In the genomic region with DNA sequence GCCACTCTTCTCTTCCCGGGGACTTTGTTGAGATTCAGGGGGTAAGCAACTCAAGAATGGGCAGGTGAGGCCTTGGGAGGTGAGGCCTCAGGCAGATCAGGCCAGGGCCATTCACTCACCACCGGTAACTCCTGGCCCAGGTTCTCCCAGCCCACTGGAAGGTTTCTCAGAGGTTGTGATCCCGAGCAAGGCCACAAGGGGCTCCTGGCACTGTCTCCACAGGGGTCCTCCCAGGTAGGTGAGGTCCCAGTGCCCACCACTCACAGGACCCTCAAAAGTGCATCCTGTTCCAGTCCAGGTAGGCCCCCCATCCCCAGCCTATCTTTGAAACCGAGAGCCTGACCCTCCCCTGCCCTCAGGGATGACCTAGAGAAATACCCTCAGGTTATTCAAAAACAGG, we compare ENCODE assay signal across 25 cellular contexts.
DNase-seq lines count a peak whose midpoint lies in the region; ATAC-seq, FAIRE-seq and TF ChIP-seq lines count a peak whose summit lies in the region.
"Had no signal": no experiment of that assay in that cellular context is flagged by ENCODE, and none has a peak within 500 bp of the region (broad histone marks: within the 10 kb centered on the region; RNA-seq: fewer than 3 reads in every experiment).

No MANE protein-coding gene starts in this region.

- no peak overlapping the region for H4K8ac ChIP-seq in mesendoderm (ENCODE audit: low read depth, low read length)

- CTCF ChIA-PET in A549 (lab: Yijun Ruan, JAX) (no interaction called here), HEK293T (lab: Yijun Ruan, JAX) (no interaction called here), GM12878 (lab: Yijun Ruan, JAX) (interaction anchor here (1.2 to 1.6 kb wide), 3 partner anchors 10 to 232 kb away, joined by 3 to 4 read pairs (median 3); no protein-coding TSS in a partner anchor)

- H3K4me3 ChIP-seq in A549 (no peak overlapping the region), GM12865 (ENCODE audit: low read depth, low read length) (peak overlapping the region; percentile 75), GM12878 (peak overlapping the region; percentile 48; the same call in 1 of the 2 replicates), mesendoderm (ENCODE audit: low read length) (no peak overlapping the region)
- H3K4me3 ChIP-seq: esophagus squamous epithelium, gastrocnemius medialis, hepatocyte, spleen had no signal

- no peak overlapping the region for H2BK120ac ChIP-seq in mesendoderm (ENCODE audit: low read depth, low read length)

- H4K5ac ChIP-seq in mesendoderm (ENCODE audit: low read length): no peak overlapping the region

- H3K9me3 ChIP-seq in A549 (peaks cover 11% of the 10 kb centered on the region; the same call in 2 of the 3 replicates), GM12878 (replicated peaks; ENCODE audit: control insufficient read depth, insufficient read depth, low read length) (peaks cover 38% of the 10 kb centered on the region)
- H3K9me3 ChIP-seq: gastrocnemius medialis had no signal

- TF ChIP-seq EP300 in A549 (IDR thresholded peaks at IDR 0.05): no peak
- TF ChIP-seq EP300 in GM12878 (IDR thresholded peaks at IDR 0.05; ENCODE audit: borderline replicate concordance in 1 of 2, control insufficient read depth in 1 of 2, low read depth in 2 of 2, low read length in 2 of 2): no peak

- no peak overlapping the region for H2BK5ac ChIP-seq in mesendoderm (ENCODE audit: low read length)

- H3K4ac ChIP-seq in mesendoderm (ENCODE audit: low read depth, low read length): no peak overlapping the region

- POLR2A ChIA-PET in A549 (lab: Yijun Ruan, JAX): no interaction called here
- POLR2A ChIA-PET in HEK293T (lab: Yijun Ruan, JAX): no interaction called here
- POLR2A ChIA-PET in GM12878 (lab: Charles Lee): no interaction called here

- no peak overlapping the region for H3K18ac ChIP-seq in mesendoderm (ENCODE audit: low read length)

- no TSS peak for BruUV-seq in GM12878 (replicated peaks; lab: Mats Ljungman, UMichigan)

- H3K27me3 ChIP-seq in GM12878 (replicated peaks in 1 of 2; ENCODE audit: control insufficient read depth in 2 of 2, insufficient read depth in 2 of 2, low read length in 1 of 2) (no peaks in the 10 kb centered on the region), mesendoderm (ENCODE audit: insufficient read depth, low read length, poor library complexity) (no peaks in the 10 kb centered on the region)
- H3K27me3 ChIP-seq: esophagus squamous epithelium, gastrocnemius medialis, hepatocyte, spleen had no signal

- H3K9ac ChIP-seq in GM12878 (ENCODE audit: control insufficient read depth, insufficient read depth, low read length) (peak overlapping the region; percentile 86), mesendoderm (ENCODE audit: low read length) (no peak overlapping the region)
- H3K9ac ChIP-seq: parathyroid adenoma had no signal

- H3K27ac ChIP-seq in A549: no peak overlapping the region
- peak overlapping the region; percentile 99 for H3K27ac ChIP-seq in GM12878 (ENCODE audit: control insufficient read depth, insufficient read depth)
- no peak overlapping the region for H3K27ac ChIP-seq in mesendoderm (ENCODE audit: low read depth, low read length)
- H3K27ac ChIP-seq: esophagus squamous epithelium, gastrocnemius medialis, hepatocyte, parathyroid adenoma, spleen had no signal

- H3K79me2 ChIP-seq in GM12878 (ENCODE audit: control insufficient read depth, insufficient read depth, low read length): peaks cover 5% of the 10 kb centered on the region
- H3K79me2 ChIP-seq in mesendoderm (ENCODE audit: control insufficient read depth, insufficient read depth, low read length): no peaks in the 10 kb centered on the region
- H3K79me2 ChIP-seq: hepatocyte, parathyroid adenoma had no signal

- H3K56ac ChIP-seq in mesendoderm (ENCODE audit: low read length): no peak overlapping the region

- in situ Hi-C loops in GM12878 (cut with MboI): loop anchor here (5.0 to 10.0 kb wide), 5 partner anchors 162 to 1334 kb away; a partner anchor contains a TSS

- ATAC-seq in A549: peak; percentile 30 to 50; a peak in 2 of 6 replicates
- ATAC-seq in GM12878: no peak
- ATAC-seq in HG02973 (IDR thresholded peaks at IDR 0.05; ENCODE audit: unreplicated experiment): no peak
- ATAC-seq: activated CD4-positive, CD25-positive, alpha-beta regulatory T cell treated with anti-CD3 and anti-CD28 coated beads, Interleukin-2, amount 50 U/mL, for 24 hours; gastrocnemius medialis; right cardiac atrium had no signal

- no peaks in the 10 kb centered on the region for H4K20me1 ChIP-seq in GM12878 (ENCODE audit: control insufficient read depth, insufficient read depth)

- TF ChIP-seq RAD21 in A549 (conservative IDR thresholded peaks at IDR 0.05 in 1 of 2, IDR thresholded peaks at IDR 0.05 in 1 of 2) (no peak), GM12878 (IDR thresholded peaks at IDR 0.05; ENCODE audit: insufficient read depth, low read depth, low read length) (0 out of 2 replicates have a peak, but pooled peaks have one; percentile 22)

- 12% methylated on average over 3 of the region's 4 CpGs for WGBS in A549 (ENCODE audit: missing lambda C conversion rate)
- 72% methylated on average over 4 of the region's 4 CpGs for WGBS in GM12878 (ENCODE audit: insufficient coverage, insufficient replicate concordance, low lambda C conversion rate, missing lambda C conversion rate)
- WGBS in mesendoderm (ENCODE audit: extremely low coverage, insufficient coverage, low lambda C conversion rate): no CpG with 5 or more reads among the region's 4 CpGs

- TF ChIP-seq CTCF in A549 (IDR thresholded peaks at IDR 0.05) (no peak), GM12865 (IDR thresholded peaks at IDR 0.05; ENCODE audit: insufficient read depth, low read depth, low read length, missing control alignments) (peak; percentile 61), GM12878 (IDR thresholded peaks at IDR 0.05 in 2 of 3, conservative IDR thresholded peaks at IDR 0.05 in 1 of 3; ENCODE audit: control insufficient read depth in 2 of 3, extremely low read depth in 1 of 3, insufficient read depth in 1 of 3, low read depth in 3 of 3, low read length in 3 of 3) (peak in 2 of 3 experiments; percentile 31 to 45; a peak in 2 of 6 replicates)

- TF ChIP-seq POLR2A in A549 (IDR thresholded peaks at IDR 0.05; ENCODE audit: low read length): no peak
- TF ChIP-seq POLR2A in GM12878 (IDR thresholded peaks at IDR 0.05; ENCODE audit: low read depth, low read length): no peak

- SMC1A ChIA-PET in GM12878 (lab: Charles Lee; ENCODE audit: uncharacterized antibody, unreplicated experiment): interaction anchor here (1.1 to 2.6 kb wide), 2 partner anchors 9 to 11 kb away, joined by 10 to 16 read pairs; no protein-coding TSS in a partner anchor

- no peak for FAIRE-seq in A549 (lab: Jason Lieb, UNC)
- no peak for FAIRE-seq in GM12878 (lab: Jason Lieb, UNC)

- H3K4me2 ChIP-seq in A549: no peak overlapping the region
- H3K4me2 ChIP-seq in GM12878 (ENCODE audit: control insufficient read depth, insufficient read depth): peak overlapping the region; percentile 78
- no peak overlapping the region for H3K4me2 ChIP-seq in mesendoderm (ENCODE audit: low read length)
- H3K4me2 ChIP-seq: hepatocyte had no signal

- no peak overlapping the region for H2AK5ac ChIP-seq in mesendoderm (ENCODE audit: low read length)

- intact Hi-C loops in GM12878 (cut with micrococcal nuclease; ENCODE audit: unreplicated experiment): loop anchor here (5.0 kb wide), 4 partner anchors 97 to 258 kb away; a partner anchor contains a TSS

- DNase-seq in A549 (ENCODE audit: low read depth in 1 of 2, low spot score in 1 of 2): no peak
- peak; percentile 70 for DNase-seq in GM12865 (ENCODE audit: low read depth)
- peak; percentile 20 for DNase-seq in HEK293T (ENCODE audit: extremely low spot score)
- no peak for DNase-seq in GM12878 (ENCODE audit: low read depth, low spot score)
- DNase-seq in mesendoderm: no peak
- DNase-seq in D341Med (ENCODE audit: low spot score): no peak
- DNase-seq in 8988T: no peak
- DNase-seq: ACHN; activated CD4-positive, alpha-beta T cell treated with anti-CD3 and anti-CD28 coated beads, Interleukin-2, amount 50 U/mL, for 48 hours; aorta; caudate nucleus; COR-L47; esophagus squamous epithelium; gastrocnemius medialis; IMR-90; NCI-H1105; NCI-H1930; NCI-H526; right cardiac atrium; spleen; trophoblast cell had no signal

- H3K79me1 ChIP-seq in mesendoderm (ENCODE audit: low read length): no peaks in the 10 kb centered on the region

- no peak overlapping the region for H2BK15ac ChIP-seq in mesendoderm (replicated peaks; ENCODE audit: low read depth)

- no peaks in the 10 kb centered on the region for H3K36me3 ChIP-seq in GM12878 (ENCODE audit: control insufficient read depth in 2 of 2, insufficient read depth in 2 of 2, low read length in 1 of 2)
- H3K36me3 ChIP-seq in mesendoderm (ENCODE audit: control insufficient read depth, insufficient read depth, low read length): no peaks in the 10 kb centered on the region
- H3K36me3 ChIP-seq: esophagus squamous epithelium, gastrocnemius medialis, spleen had no signal

- H3K23ac ChIP-seq in mesendoderm (ENCODE audit: low read length): no peak overlapping the region

- no peak overlapping the region for H2AFZ ChIP-seq in GM12878 (ENCODE audit: control insufficient read depth, low read depth, low read length)
- H2AFZ ChIP-seq: hepatocyte, parathyroid adenoma had no signal

- H3K4me1 ChIP-seq in A549 (no peaks in the 10 kb centered on the region), GM12878 (ENCODE audit: control insufficient read depth, insufficient read depth, low read length) (peaks cover 55% of the 10 kb centered on the region), mesendoderm (ENCODE audit: control insufficient read depth, low read depth, low read length) (no peaks in the 10 kb centered on the region)
- H3K4me1 ChIP-seq: esophagus squamous epithelium, gastrocnemius medialis, parathyroid adenoma had no signal

- RAD21 ChIA-PET in GM12878 (lab: Charles Lee; ENCODE audit: unreplicated experiment): interaction anchor here (2.4 kb wide), 1 partner anchor 12 kb away, joined by 29 read pairs; no protein-coding TSS in a partner anchor

TF ChIP-seq in A549, 52 proteins besides CTCF, POLR2A, EP300 and RAD21 (continues in another document):
- TF ChIP-seq FOXS1 (CRISPR knock-in tag; IDR thresholded peaks at IDR 0.05): no peak
- TF ChIP-seq SREBF2 (IDR thresholded peaks at IDR 0.05): no peak
- TF ChIP-seq EHMT2 (IDR thresholded peaks at IDR 0.05; ENCODE audit: low read depth): no peak
- no peak for TF ChIP-seq JUN (IDR thresholded peaks at IDR 0.05)

TF ChIP-seq in HEK293T, 16 proteins besides CTCF, POLR2A, EP300 and RAD21 (continues in another document):
- TF ChIP-seq SP1 (IDR thresholded peaks at IDR 0.05): no peak
- no peak for TF ChIP-seq L3MBTL2 (conservative IDR thresholded peaks at IDR 0.05)
- no peak for TF ChIP-seq FOXK2 (IDR thresholded peaks at IDR 0.05)
- no peak for TF ChIP-seq SUZ12 (IDR thresholded peaks at IDR 0.05)
- no peak for TF ChIP-seq NFRKB (IDR thresholded peaks at IDR 0.05)
- TF ChIP-seq CTBP1 (IDR thresholded peaks at IDR 0.05; ENCODE audit: borderline replicate concordance): no peak

TF ChIP-seq in GM12878, 131 proteins besides CTCF, POLR2A, EP300 and RAD21:
- 0 out of 2 replicates have a peak, but pooled peaks have one; percentile 14 for TF ChIP-seq NR2F1 (conservative IDR thresholded peaks at IDR 0.05)
- no peak for TF ChIP-seq ASH2L (IDR thresholded peaks at IDR 0.05; ENCODE audit: borderline replicate concordance, low read depth)

Comparison
In these comparisons a context has a peak if more than half of its experiments do, and no peak if none do; other contexts are left out.
1. ATAC-seq: peak in A549 (2 of 2); none in GM12878 (single experiment) and HG02973 (single experiment).
2. DNase-seq: peak in GM12865 (single experiment) and HEK293T (single experiment); none in A549 (0 of 2), GM12878 (single experiment), mesendoderm (single experiment), D341Med (single experiment) and 8988T (single experiment).
3. H3K4me3 ChIP-seq: peak in GM12865 (single experiment) and GM12878 (single experiment); none in A549 (single experiment) and mesendoderm (single experiment).